ENCODE assay signal across 8 cellular contexts in the genomic region with DNA sequence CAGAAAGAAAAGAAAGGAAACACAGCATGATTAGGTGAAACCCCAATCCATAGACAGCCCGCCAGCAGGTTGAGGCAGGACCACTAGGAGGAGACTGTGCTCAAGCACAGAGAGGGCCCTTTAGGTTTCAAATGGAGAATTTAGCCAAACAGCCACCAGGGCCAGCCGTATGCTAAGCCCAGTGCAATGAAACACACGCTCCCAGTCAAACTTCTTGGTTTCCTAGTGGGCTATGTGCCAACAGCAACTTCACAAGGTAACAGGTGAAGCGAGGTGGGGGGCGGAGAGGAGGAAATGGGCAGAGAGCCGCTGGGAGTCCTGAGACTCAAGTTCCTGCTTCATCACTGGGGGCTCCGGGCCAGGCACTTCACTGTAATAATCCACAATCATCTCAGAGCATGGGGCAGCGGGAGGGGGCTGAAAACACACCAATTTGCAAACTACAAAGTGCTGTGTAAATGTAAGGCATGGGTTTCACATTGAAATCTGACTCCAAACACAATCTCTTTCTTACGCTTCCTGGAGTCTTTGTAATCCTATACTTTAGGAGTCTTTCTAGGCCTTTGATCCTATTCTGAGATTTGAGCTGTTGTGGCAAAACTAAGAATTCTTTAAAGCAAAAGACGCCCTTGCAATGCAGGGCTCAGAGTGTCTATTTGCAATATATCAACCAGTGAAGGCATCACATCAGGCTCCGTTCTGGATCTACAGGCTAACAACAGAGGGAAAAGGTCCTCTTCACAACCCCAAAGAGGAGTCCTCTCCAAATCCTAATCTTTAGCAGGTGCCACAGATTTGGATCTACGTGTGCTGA.
DNase-seq lines count a peak whose midpoint lies in the region; ATAC-seq and TF ChIP-seq lines count a peak whose summit lies in the region.

No MANE protein-coding gene starts in this region.

- H3K4me1 Mint-ChIP-seq in activated CD4-positive, alpha-beta T cell treated with anti-CD3 and anti-CD28 coated beads, Interleukin-2, amount 10 ng/mL, durations not matched to agents 7 days and 5 days = peaks cover 37% of the 10 kb centered on the region

- peaks cover 20% of the 10 kb centered on the region for H3K4me1 ChIP-seq in mucosa of stomach (ENCODE audit: control insufficient read depth, insufficient read depth, low read length)
- H3K4me1 ChIP-seq in thoracic aorta (ENCODE audit: control insufficient read depth in 1 of 2, low read depth in 2 of 2) = peaks cover 0 to 2% of the 10 kb centered on the region in 2 donors

- TF ChIP-seq CTCF in dorsolateral prefrontal cortex (IDR thresholded peaks at IDR 0.05 in 54 of 56, conservative IDR thresholded peaks at IDR 0.05 in 2 of 56; ENCODE audit: low read depth in 1 of 56, partially characterized antibody in 56 of 56) (peak; percentile 13 to 73 (median 60)), thoracic aorta (IDR thresholded peaks at IDR 0.05) (no peak)

- H3K27ac ChIP-seq in dorsolateral prefrontal cortex (peak overlapping the region in 29 of 59 donors; percentile 1 to 84 (median 43)), thoracic aorta (peak overlapping the region in 1 of 2 donors; percentile 23)

- no peaks in the 10 kb centered on the region for H3K27me3 Mint-ChIP-seq in activated CD4-positive, alpha-beta T cell treated with anti-CD3 and anti-CD28 coated beads, Interleukin-2, amount 10 ng/mL, durations not matched to agents 7 days and 5 days

- POLR2A ChIA-PET in activated CD4-positive, alpha-beta T cell treated with anti-CD3 and anti-CD28 coated beads, Interleukin-2, amount 10 ng/mL, durations not matched to agents 7 days and 5 days (lab: Charles Lee) = no interaction called here

- no peaks in the 10 kb centered on the region for H3K36me3 ChIP-seq in mucosa of stomach (ENCODE audit: control insufficient read depth, insufficient read depth, low read length)
- no peaks in the 10 kb centered on the region for H3K36me3 ChIP-seq in thoracic aorta

- peak; percentile 46 for DNase-seq in AG20443 (ENCODE audit: low spot score)
- peak; percentile 33 for DNase-seq in NCI-H345 (lab: John Stamatoyannopoulos, UW)
- DNase-seq in activated CD4-positive, alpha-beta T cell treated with anti-CD3 and anti-CD28 coated beads, Interleukin-2, amount 10 ng/mL, durations not matched to agents 7 days and 5 days = peak; percentile 70
- DNase-seq in dorsolateral prefrontal cortex = peak in 7 of 10 donors; percentile 7 to 57 (median 39)
- no peak for DNase-seq in thoracic aorta (ENCODE audit: low spot score)

- CTCF ChIA-PET in activated CD4-positive, alpha-beta T cell treated with anti-CD3 and anti-CD28 coated beads, Interleukin-2, amount 10 ng/mL, durations not matched to agents 7 days and 5 days (lab: Charles Lee) = interaction anchor here (2.5 to 3.9 kb wide), 2 partner anchors 120 kb away, joined by 18 to 23 read pairs; no protein-coding TSS in a partner anchor

- ATAC-seq in GM18907 (IDR thresholded peaks at IDR 0.05; ENCODE audit: unreplicated experiment) (peak; percentile 72), HG03066 (IDR thresholded peaks at IDR 0.05; ENCODE audit: low read depth, unreplicated experiment) (peak; percentile 60), thoracic aorta (ENCODE audit: insufficient number of reproducible peaks, low FRiP score, low read depth) (no peak)

- peak overlapping the region; percentile 30 for H3K9ac ChIP-seq in mucosa of stomach (ENCODE audit: low read length)

- H3K4me3 Mint-ChIP-seq in activated CD4-positive, alpha-beta T cell treated with anti-CD3 and anti-CD28 coated beads, Interleukin-2, amount 10 ng/mL, durations not matched to agents 7 days and 5 days = peak overlapping the region; percentile 70

- peaks cover 22% of the 10 kb centered on the region for H3K36me3 Mint-ChIP-seq in activated CD4-positive, alpha-beta T cell treated with anti-CD3 and anti-CD28 coated beads, Interleukin-2, amount 10 ng/mL, durations not matched to agents 7 days and 5 days (ENCODE audit: low read depth)

- no peaks in the 10 kb centered on the region for H3K9me3 ChIP-seq in mucosa of stomach (ENCODE audit: control insufficient read depth, low read length)
- no peaks in the 10 kb centered on the region for H3K9me3 ChIP-seq in thoracic aorta

- no peaks in the 10 kb centered on the region for H3K9me3 Mint-ChIP-seq in activated CD4-positive, alpha-beta T cell treated with anti-CD3 and anti-CD28 coated beads, Interleukin-2, amount 10 ng/mL, durations not matched to agents 7 days and 5 days

- no peaks in the 10 kb centered on the region for H3K27me3 ChIP-seq in dorsolateral prefrontal cortex
- no peaks in the 10 kb centered on the region for H3K27me3 ChIP-seq in mucosa of stomach (ENCODE audit: control insufficient read depth, insufficient read depth, low read length)
- H3K27me3 ChIP-seq in thoracic aorta (replicated peaks; ENCODE audit: insufficient read depth) = no peaks in the 10 kb centered on the region

- H3K4me3 ChIP-seq in dorsolateral prefrontal cortex (peak overlapping the region in 4 of 59 donors; percentile 4 to 41 (median 22)), mucosa of stomach (ENCODE audit: low read length) (no peak overlapping the region), thoracic aorta (peak overlapping the region; percentile 55)

- H3K27ac Mint-ChIP-seq in activated CD4-positive, alpha-beta T cell treated with anti-CD3 and anti-CD28 coated beads, Interleukin-2, amount 10 ng/mL, durations not matched to agents 7 days and 5 days = peak overlapping the region; percentile 82

- intact Hi-C loops in dorsolateral prefrontal cortex (cut with DNase I) = loop anchor here (2.0 to 10.0 kb wide), 7 partner anchors 120 to 518 kb away; a partner anchor contains a TSS
